ENCODE assay signal across 20 cellular contexts in the genomic region with DNA sequence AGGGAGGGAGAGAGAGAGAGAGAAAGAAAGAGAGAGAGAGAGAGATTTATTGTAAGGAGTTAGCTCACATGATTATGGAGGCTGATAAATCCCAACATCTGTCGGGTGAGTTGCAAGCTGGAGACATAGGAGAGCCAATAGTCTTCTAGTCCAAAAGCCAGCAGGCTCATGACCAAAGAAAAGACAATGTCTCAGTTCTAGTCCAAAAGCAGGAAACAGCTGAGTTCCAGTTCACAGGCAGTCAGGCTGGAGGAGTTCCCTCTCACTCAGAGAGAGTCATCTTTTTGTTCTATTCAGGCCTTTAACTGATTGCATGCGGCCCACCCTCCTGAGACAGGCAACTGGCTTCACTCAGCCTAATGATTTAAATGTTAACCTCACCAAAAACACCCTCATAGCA.
A peak's percentile ranks its signal among the peaks of the same experiment; 100 is the strongest.
DNase-seq lines count a peak whose midpoint lies in the region; ATAC-seq lines count a peak whose summit lies in the region.
"Had no signal": no experiment of that assay in that cellular context is flagged by ENCODE, and none has a peak within 500 bp of the region (broad histone marks: within the 10 kb centered on the region; RNA-seq: fewer than 3 reads in every experiment).

No MANE protein-coding gene starts in this region.

- no peak for ATAC-seq in HG02571 (IDR thresholded peaks at IDR 0.05; ENCODE audit: unreplicated experiment)

- peak; percentile 28 for DNase-seq in COLO829 (ENCODE audit: low spot score)
- peak; percentile 60 for DNase-seq in SK-MEL-5 (ENCODE audit: low read depth, low spot score)
- DNase-seq in globus pallidus (ENCODE audit: low spot score): peak; percentile 82
- peak; percentile 82 for DNase-seq in pons (ENCODE audit: low spot score)
- no peak for DNase-seq in 8988T
- DNase-seq in COLO668 (lab: John Stamatoyannopoulos, UW; ENCODE audit: unreplicated experiment): no peak
- DNase-seq: AML-193, COR-L47, DMS153, GDM1, H7, Kasumi-1, MG63, NCI-H1048, NCI-H1436, NCI-H1930, NCI-H2171 treated with DMSO at 0.1 percent for 48 hours, OCI-M1, SHP77 treated with DMSO at 0.1 percent for 48 hours had no signal

- in situ Hi-C loops in SK-MEL-5 (cut with HindIII; ENCODE audit: low pct_unique_long_range_greater_than_20kb, low sequenced_read_pairs): no loop called here

Comparison
In these comparisons a context has a peak if more than half of its experiments do, and no peak if none do; other contexts are left out.
1. DNase-seq: peak in COLO829 (single experiment), SK-MEL-5 (single experiment), globus pallidus (single experiment) and pons (single experiment); none in 8988T (single experiment) and COLO668 (single experiment).